ENCODE assay signal across 1 cellular context in genomic region chr1:6325482-6325881, GRCh38.
TF ChIP-seq lines count a peak whose summit lies in the region.

No MANE protein-coding gene starts in this region.

TF ChIP-seq in SK-N-SH treated with all-trans-retinoic acid at 6 μM for 48 hours, 23 proteins besides CTCF, POLR2A, EP300 and RAD21 (continued from another document):
- no peak for TF ChIP-seq TSHZ2 (CRISPR knock-in tag; IDR thresholded peaks at IDR 0.05)
- no peak for TF ChIP-seq OSR1 (CRISPR knock-in tag; IDR thresholded peaks at IDR 0.05)
- TF ChIP-seq, protein P1, sequence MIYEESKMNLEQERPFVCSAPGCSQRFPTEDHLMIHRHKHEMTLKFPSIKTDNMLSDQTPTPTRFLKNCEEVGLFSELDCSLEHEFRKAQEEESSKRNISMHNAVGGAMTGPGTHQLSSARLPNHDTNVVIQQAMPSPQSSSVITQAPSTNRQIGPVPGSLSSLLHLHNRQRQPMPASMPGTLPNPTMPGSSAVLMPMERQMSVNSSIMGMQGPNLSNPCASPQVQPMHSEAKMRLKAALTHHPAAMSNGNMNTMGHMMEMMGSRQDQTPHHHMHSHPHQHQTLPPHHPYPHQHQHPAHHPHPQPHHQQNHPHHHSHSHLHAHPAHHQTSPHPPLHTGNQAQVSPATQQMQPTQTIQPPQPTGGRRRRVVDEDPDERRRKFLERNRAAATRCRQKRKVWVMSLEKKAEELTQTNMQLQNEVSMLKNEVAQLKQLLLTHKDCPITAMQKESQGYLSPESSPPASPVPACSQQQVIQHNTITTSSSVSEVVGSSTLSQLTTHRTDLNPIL (CRISPR knock-in tag; IDR thresholded peaks at IDR 0.05; ENCODE audit: low read depth): no peak
- no peak for TF ChIP-seq ZNF8 (CRISPR knock-in tag; IDR thresholded peaks at IDR 0.05)
- TF ChIP-seq PPARA (CRISPR knock-in tag; IDR thresholded peaks at IDR 0.05; ENCODE audit: borderline replicate concordance): no peak
- TF ChIP-seq GLIS3 (CRISPR knock-in tag; IDR thresholded peaks at IDR 0.05): no peak
- TF ChIP-seq ZNF70 (CRISPR knock-in tag; IDR thresholded peaks at IDR 0.05): no peak
